ENCODE assay signal across 16 cellular contexts in genomic region chr2:105403241-105403784, GRCh38. TPM values are rescaled to one million over a fixed set of nuclear protein-coding genes. Genes with fewer than 3 reads are reported as not detected.
A peak's percentile ranks its signal among the peaks of the same experiment; 100 is the strongest.
DNase-seq lines count a peak whose midpoint lies in the region; ATAC-seq and TF ChIP-seq lines count a peak whose summit lies in the region.
"Had no signal": no experiment of that assay in that cellular context is flagged by ENCODE, and none has a peak within 500 bp of the region (broad histone marks: within the 10 kb centered on the region; RNA-seq: fewer than 3 reads in every experiment).

No MANE protein-coding gene starts in this region.

- 43 to 48% methylated on average over 8 of the region's 8 CpGs for WGBS in esophagus squamous epithelium, 2 donors
- WGBS in trophoblast cell (ENCODE audit: extremely low coverage, insufficient coverage, insufficient read length): no CpG with 5 or more reads among the region's 8 CpGs

- no peak overlapping the region for H3K23ac ChIP-seq in trophoblast cell (ENCODE audit: low read length)

- ATAC-seq in HG03378 (IDR thresholded peaks at IDR 0.05; ENCODE audit: unreplicated experiment): no peak

- intact Hi-C loops in esophagus squamous epithelium (cut with DNase I): no loop called here

- DNase-seq in ELF-1 (ENCODE audit: low read depth, low spot score) (peak; percentile 14), RWPE1 (ENCODE audit: low spot score) (no peak), esophagus squamous epithelium (lab: John Stamatoyannopoulos, UW) (no peak), trophoblast cell (peak in 1 of 2 donors; percentile 28), iPS-NIHi7 (ENCODE audit: extremely low spot score) (no peak), DMS114 treated with DMSO at 0.1 percent for 48 hours (lab: John Stamatoyannopoulos, UW; ENCODE audit: unreplicated experiment) (no peak), NOMO-1 (lab: John Stamatoyannopoulos, UW; ENCODE audit: unreplicated experiment in 2 of 2) (no peak)
- DNase-seq: effector CD4-positive, alpha-beta T cell; NCI-H526 treated with DMSO at 0.1 percent for 48 hours; stimulated activated CD4-positive, alpha-beta T cell treated with anti-CD3 and anti-CD28 coated beads, Interleukin-4, amount 100 ng/mL, for 24 hours; stimulated activated naive CD4-positive, alpha-beta T cell had no signal

- H2BK5ac ChIP-seq in trophoblast cell (ENCODE audit: low read depth, low read length, poor library complexity): no peak overlapping the region

- no peak overlapping the region for H4K91ac ChIP-seq in trophoblast cell (ENCODE audit: low read depth, low read length)

- no peak for TF ChIP-seq CTCF in RWPE1 (conservative IDR thresholded peaks at IDR 0.05; ENCODE audit: low read depth)
- no peak for TF ChIP-seq CTCF in esophagus squamous epithelium (IDR thresholded peaks at IDR 0.05)

- no peak overlapping the region for H3K4me3 ChIP-seq in esophagus squamous epithelium
- no peak overlapping the region for H3K4me3 ChIP-seq in trophoblast cell (ENCODE audit: low read depth, low read length)
- H3K4me3 ChIP-seq: adrenal gland; BLaER1 treated with 17β-estradiol and CSF1 and Interleukin-3, amounts not matched to agents 10 nM and 100 nM; HAP-1; lung had no signal

- peaks cover 7% of the 10 kb centered on the region for H3K79me2 ChIP-seq in trophoblast cell (ENCODE audit: control insufficient read depth, insufficient read depth, low read length, poor library complexity)

- H3K27ac ChIP-seq in RWPE1: peak overlapping the region; percentile 99
- H3K27ac ChIP-seq in esophagus squamous epithelium: peak overlapping the region; percentile 75 to 88 (median 85)
- peak overlapping the region; percentile 42 for H3K27ac ChIP-seq in trophoblast cell (ENCODE audit: low read depth, low read length)
- H3K27ac ChIP-seq: BLaER1 treated with 17β-estradiol and CSF1 and Interleukin-3, amounts not matched to agents 10 nM and 100 nM had no signal

- no peak overlapping the region for H4K8ac ChIP-seq in trophoblast cell (ENCODE audit: low read depth, low read length)

- H3K9ac ChIP-seq in trophoblast cell (ENCODE audit: low read length): no peak overlapping the region
- H3K9ac ChIP-seq: BLaER1 treated with 17β-estradiol and CSF1 and Interleukin-3, amounts not matched to agents 10 nM and 100 nM had no signal

- H3K4me2 ChIP-seq in trophoblast cell (ENCODE audit: low read length): no peak overlapping the region
- H3K4me2 ChIP-seq: BLaER1 treated with 17β-estradiol and CSF1 and Interleukin-3, amounts not matched to agents 10 nM and 100 nM had no signal

- no peak overlapping the region for H2BK120ac ChIP-seq in trophoblast cell (ENCODE audit: insufficient read depth, low read length, poor library complexity)

- H3K36me3 ChIP-seq in esophagus squamous epithelium (no peaks in the 10 kb centered on the region), trophoblast cell (ENCODE audit: control insufficient read depth in 1 of 2, insufficient read depth in 2 of 2, low read length in 2 of 2) (no peaks in the 10 kb centered on the region)
- H3K36me3 ChIP-seq: adrenal gland; BLaER1 treated with 17β-estradiol and CSF1 and Interleukin-3, amounts not matched to agents 10 nM and 100 nM; HAP-1 had no signal

- TF ChIP-seq POLR2A in esophagus squamous epithelium (IDR thresholded peaks at IDR 0.05): no peak

- no peaks in the 10 kb centered on the region for H3K9me3 ChIP-seq in esophagus squamous epithelium
- H3K9me3 ChIP-seq in trophoblast cell (ENCODE audit: insufficient read depth, low read depth, low read length): no peaks in the 10 kb centered on the region
- H3K9me3 ChIP-seq: adrenal gland, HAP-1 had no signal

- H3K14ac ChIP-seq in trophoblast cell (ENCODE audit: low read length): no peak overlapping the region

- H3K4me1 ChIP-seq in esophagus squamous epithelium (peaks cover 18 to 61% (median 31%) of the 10 kb centered on the region in 3 donors), trophoblast cell (ENCODE audit: control insufficient read depth in 1 of 2, insufficient read depth in 2 of 2, low read length in 2 of 2) (peaks cover 9 to 15% of the 10 kb centered on the region in 2 experiments)
- H3K4me1 ChIP-seq: BLaER1 treated with 17β-estradiol and CSF1 and Interleukin-3, amounts not matched to agents 10 nM and 100 nM; HAP-1 had no signal

- H4K12ac ChIP-seq in trophoblast cell (ENCODE audit: low read depth, low read length): no peak overlapping the region

- H2AK5ac ChIP-seq in trophoblast cell (ENCODE audit: low read length): no peak overlapping the region

- H3K4ac ChIP-seq in trophoblast cell (ENCODE audit: low read depth, low read length): no peak overlapping the region

- POLR2A ChIA-PET in RWPE1 (lab: Yijun Ruan, JAX; ENCODE audit: low non-redundant PET): no interaction called here

- H2BK12ac ChIP-seq in trophoblast cell (ENCODE audit: low read length): no peak overlapping the region

- H3K27me3 ChIP-seq in esophagus squamous epithelium (peaks cover 0 to 16% (median 0%) of the 10 kb centered on the region in 4 donors), trophoblast cell (ENCODE audit: insufficient read depth, low read length) (no peaks in the 10 kb centered on the region)
- H3K27me3 ChIP-seq: adrenal gland had no signal

- H3K18ac ChIP-seq in trophoblast cell (ENCODE audit: low read length): no peak overlapping the region

- H2AFZ ChIP-seq in trophoblast cell (ENCODE audit: insufficient read depth, low read length, poor library complexity): no peak overlapping the region

- peaks cover 21% of the 10 kb centered on the region for H3K79me1 ChIP-seq in trophoblast cell (ENCODE audit: low read length)

- CTCF ChIA-PET in RWPE1 (lab: Yijun Ruan, JAX): interaction anchor here (0.6 to 1.8 kb wide), 6 partner anchors 10 to 118 kb away, joined by 3 to 7 read pairs (median 4); no protein-coding TSS in a partner anchor

RNA-seq across cellular contexts. Expression of gene FHL2, which starts 4.5 kb away (rescaled TPM):
- 10 to 100 TPM; 46.1 to 89.1 (median 54.7) TPM for total RNA-seq in esophagus squamous epithelium
- polyA plus RNA-seq in trophoblast cell (2013): 83.4 and 89.8 TPM in 2 replicates

Comparison
In these comparisons a context has a peak if more than half of its experiments do, and no peak if none do; other contexts are left out.
1. H3K27ac ChIP-seq: peak in every context shown above with its lines; median percentile 99 in RWPE1; 85 in esophagus squamous epithelium; 42 in trophoblast cell.